ENCODE assay signal across 7 cellular contexts in genomic region chr19:2239771-2240770, GRCh38. TPM values are rescaled to one million over a fixed set of nuclear protein-coding genes. Genes with fewer than 3 reads are reported as not detected.
DNase-seq lines count a peak whose midpoint lies in the region; ATAC-seq, FAIRE-seq and TF ChIP-seq lines count a peak whose summit lies in the region.

No MANE protein-coding gene starts in this region.

- H2AFZ ChIP-seq in SK-N-SH (ENCODE audit: low read depth) (no peak overlapping the region), H1 (ENCODE audit: low read length) (no peak overlapping the region), neuron (ENCODE audit: low read depth, low read length) (no peak overlapping the region)

- H3K79me1 ChIP-seq in H1 (ENCODE audit: low read depth, low read length) = peaks cover 27% of the 10 kb centered on the region

- H3K27me3 ChIP-seq in SK-N-SH (ENCODE audit: insufficient read depth) (no peaks in the 10 kb centered on the region), H1 (replicated peaks in 1 of 4; ENCODE audit: control insufficient read depth in 3 of 4, extremely low read depth in 1 of 4, insufficient read depth in 3 of 4, low read length in 3 of 4) (no peaks in the 10 kb centered on the region), neuron (ENCODE audit: insufficient read depth, low read length) (no peaks in the 10 kb centered on the region)

- no peak overlapping the region for H4K5ac ChIP-seq in H1 (ENCODE audit: insufficient read length, low read depth, low read length)

- H3K23ac ChIP-seq in H1 (ENCODE audit: insufficient read length) = no peak overlapping the region

- H3K4me3 ChIP-seq in GM12875 (ENCODE audit: low read depth, low read length) (peak overlapping the region; percentile 50), SK-N-SH (ENCODE audit: low read depth in 2 of 2, low read length in 1 of 2) (peak overlapping the region; percentile 76 to 89), H1 (ENCODE audit: extremely low read depth in 1 of 4, insufficient read depth in 2 of 4, low read depth in 3 of 4, low read length in 4 of 4) (peak overlapping the region; percentile 14 to 81 (median 22); a peak in 5 of 8 replicates), neuron (ENCODE audit: low read length) (peak overlapping the region; percentile 50)

- no peak overlapping the region for H2AK5ac ChIP-seq in H1 (ENCODE audit: low read depth, low read length)

- peak; percentile 32 for FAIRE-seq in H1 (lab: Jason Lieb, UNC)

- peak overlapping the region; percentile 72; the same call in 1 of the 2 replicates for H2BK20ac ChIP-seq in H1 (ENCODE audit: low read length)

- 48% methylated on average over 30 of the region's 34 CpGs for WGBS in SK-N-SH (ENCODE audit: low lambda C conversion rate)
- 54% methylated on average over 33 of the region's 34 CpGs; no CpG with 5 or more reads in 1 of the 2 experiments for whole genome bisulfite sequencing in H1 (ENCODE audit: extremely low coverage in 1 of 2, insufficient coverage in 1 of 2, insufficient read length in 1 of 2, insufficient replicate concordance in 2 of 2, low coverage in 1 of 2, low lambda C conversion rate in 2 of 2, missing lambda C conversion rate in 1 of 2), 2 experiments

- no peak for DNase-seq in SK-N-SH
- no peak for DNase-seq in H1 (ENCODE audit: low read depth in 1 of 2, low spot score in 2 of 2)
- no peak for DNase-seq in GM19240 (ENCODE audit: insufficient read length, low spot score)
- no peak for DNase-seq in inferior parietal cortex (ENCODE audit: extremely low spot score)

- peaks cover 8% of the 10 kb centered on the region; the same call in 1 of the 2 replicates for H3K23me2 ChIP-seq in H1 (ENCODE audit: low read depth, low read length)

- H4K8ac ChIP-seq in H1 (ENCODE audit: extremely low read depth, insufficient read depth, low read length) = no peak overlapping the region; the same call in 1 of the 2 replicates

- no peak for TF ChIP-seq RAD21 in SK-N-SH (IDR thresholded peaks at IDR 0.05; ENCODE audit: low read length)
- TF ChIP-seq RAD21 in H1 (IDR thresholded peaks at IDR 0.05 in 1 of 2, conservative IDR thresholded peaks at IDR 0.05 in 1 of 2; ENCODE audit: low read depth in 2 of 2, low read length in 2 of 2) = no peak

- peaks cover 72% of the 10 kb centered on the region for H4K20me1 ChIP-seq in SK-N-SH (ENCODE audit: insufficient read depth)
- H4K20me1 ChIP-seq in H1 (replicated peaks in 1 of 2; ENCODE audit: control insufficient read depth in 1 of 2, insufficient read depth in 2 of 2, low read length in 2 of 2) = peaks cover 37 to 52% of the 10 kb centered on the region in 2 experiments

- H3K79me2 ChIP-seq in SK-N-SH (ENCODE audit: insufficient read depth) (peaks cover 95% of the 10 kb centered on the region), H1 (ENCODE audit: control insufficient read depth in 1 of 2, insufficient read depth in 2 of 2, low read length in 2 of 2) (peaks cover 44 to 78% of the 10 kb centered on the region in 2 experiments)

- H3F3A ChIP-seq in SK-N-SH (replicated peaks; ENCODE audit: insufficient read depth) = peaks cover 17% of the 10 kb centered on the region

- H3K9me2 ChIP-seq in SK-N-SH = no peaks in the 10 kb centered on the region

- H2BK5ac ChIP-seq in H1 (ENCODE audit: low read depth, low read length) = peak overlapping the region; percentile 60; the same call in 1 of the 2 replicates

- H3K4me1 ChIP-seq in SK-N-SH (ENCODE audit: control insufficient read depth in 1 of 2, insufficient read depth in 2 of 2, low read depth in 1 of 2, low read length in 1 of 2) (peaks cover 21 to 65% of the 10 kb centered on the region in 2 experiments; a peak in 3 of 4 replicates), H1 (replicated peaks in 1 of 4; ENCODE audit: control insufficient read depth in 3 of 4, insufficient read depth in 4 of 4, low read length in 3 of 4) (peaks cover 0 to 21% (median 14%) of the 10 kb centered on the region in 4 experiments; a peak in 6 of 7 replicates), neuron (ENCODE audit: insufficient read depth, low read length) (peaks cover 48% of the 10 kb centered on the region)

- no peak overlapping the region for H2BK120ac ChIP-seq in H1 (replicated peaks; ENCODE audit: low read depth, low read length)

- H3K9ac ChIP-seq in SK-N-SH (peak overlapping the region; percentile 95), H1 (replicated peaks in 1 of 4; ENCODE audit: extremely low read depth in 1 of 4, low read depth in 3 of 4, low read length in 3 of 4) (peak overlapping the region in 2 of 4 experiments; percentile 13 to 14; a peak in 4 of 7 replicates)

- POLR2A ChIA-PET in SK-N-SH (lab: Yijun Ruan, JAX) = interaction anchor here (0.8 to 1.4 kb wide), 3 partner anchors 16 to 33 kb away, joined by 4 to 7 read pairs (median 4); partner anchors contain the start of gene JSRP1
- POLR2A ChIA-PET in H1 (lab: Charles Lee; ENCODE audit: partially characterized antibody) = interaction anchor here (0.9 to 10.3 kb wide), 16 partner anchors 10 to 187 kb away, joined by 3 to 206 read pairs (median 5); partner anchors contain the start of genes AMH and JSRP1

- H3K4ac ChIP-seq in H1 (replicated peaks; ENCODE audit: insufficient read length, low read depth, low read length) = no peak overlapping the region

- TF ChIP-seq CTCF in GM12875 (IDR thresholded peaks at IDR 0.05; ENCODE audit: borderline replicate concordance, insufficient read depth, low read depth, low read length) (no peak), SK-N-SH (IDR thresholded peaks at IDR 0.05) (no peak), H1 (IDR thresholded peaks at IDR 0.05; ENCODE audit: control extremely low read depth in 1 of 3, insufficient read depth in 1 of 3, low read depth in 1 of 3, low read length in 3 of 3) (no peak)

- H3K27ac ChIP-seq in SK-N-SH (ENCODE audit: low read depth in 2 of 2, low read length in 1 of 2) (peak overlapping the region; percentile 71 to 81), H1 (ENCODE audit: low read depth, low read length) (no peak overlapping the region)

- H3K36me3 ChIP-seq in SK-N-SH (replicated peaks in 1 of 2; ENCODE audit: control insufficient read depth in 1 of 2, insufficient read depth in 2 of 2, low read length in 1 of 2) (peaks cover 18 to 31% of the 10 kb centered on the region in 2 experiments), H1 (ENCODE audit: control insufficient read depth in 2 of 4, insufficient read depth in 4 of 4, low read length in 3 of 4) (peaks cover 14 to 27% (median 21%) of the 10 kb centered on the region in 4 experiments; a peak in 7 of 8 replicates), neuron (ENCODE audit: insufficient read depth, low read length) (peaks cover 36% of the 10 kb centered on the region)

- H2BK12ac ChIP-seq in H1 (ENCODE audit: low read depth, low read length) = 0 out of 2 replicates have a peak overlapping the region, but pooled peaks have one; percentile 27

- H2BK15ac ChIP-seq in H1 (ENCODE audit: low read length) = no peak overlapping the region

- no peak for ATAC-seq in HG03571 (IDR thresholded peaks at IDR 0.05; ENCODE audit: unreplicated experiment)

- TF ChIP-seq POLR2A in H1 (IDR thresholded peaks at IDR 0.05; ENCODE audit: control extremely low read depth in 1 of 2, low read depth in 2 of 2, low read length in 2 of 2) = no peak

- TF ChIP-seq EP300 in SK-N-SH (IDR thresholded peaks at IDR 0.05; ENCODE audit: borderline replicate concordance in 1 of 2, low read depth in 1 of 2, low read length in 1 of 2) (no peak), H1 (IDR thresholded peaks at IDR 0.05; ENCODE audit: borderline replicate concordance in 1 of 2, low read depth in 2 of 2, low read length in 2 of 2) (no peak)

- no peak overlapping the region for H3K14ac ChIP-seq in H1 (ENCODE audit: insufficient read length)

- H4K91ac ChIP-seq in H1 (replicated peaks; ENCODE audit: insufficient read length, low read length) = peak overlapping the region; percentile 6

- no peak overlapping the region for H3K18ac ChIP-seq in H1 (ENCODE audit: extremely low read depth, low read length)

- H3K56ac ChIP-seq in H1 (replicated peaks; ENCODE audit: insufficient read length, low read depth, low read length) = no peak overlapping the region

- H3K4me2 ChIP-seq in SK-N-SH (peak overlapping the region; percentile 98), H1 (ENCODE audit: insufficient read depth in 1 of 2, low read depth in 2 of 2, low read length in 2 of 2) (peak overlapping the region; percentile 7 to 93)

- H3K9me3 ChIP-seq in SK-N-SH (no peaks in the 10 kb centered on the region), H1 (ENCODE audit: insufficient read depth in 2 of 2, low read depth in 1 of 2, low read length in 1 of 2) (no peaks in the 10 kb centered on the region), neuron (ENCODE audit: low read length) (no peaks in the 10 kb centered on the region)

- CTCF ChIA-PET in SK-N-SH (lab: Yijun Ruan, JAX) = interaction anchor here (0.7 to 10.4 kb wide), 16 partner anchors 10 to 310 kb away, joined by 3 to 121 read pairs (median 4); partner anchors contain the start of gene JSRP1
- CTCF ChIA-PET in H1 (lab: Charles Lee; ENCODE audit: partially characterized antibody) = interaction anchor here (0.5 to 4.1 kb wide), 11 partner anchors 9 to 1714 kb away, joined by 3 to 35 read pairs (median 5); partner anchors contain the start of gene AMH

RNA-seq across cellular contexts. Expression of gene SF3A2, which starts 3.4 kb away (rescaled TPM):
- polyA plus RNA-seq in SK-N-SH (2012; rRNA removed) (35.0 and 55.8 TPM in 2 replicates), H1 (2011; rRNA removed) (15.3 and 31.2 TPM in 2 replicates)
- polyA plus RNA-seq in SK-N-SH (2012; cell fraction: cytosol; rRNA removed) = 18.7 and 29.3 TPM in 2 replicates
- polyA plus RNA-seq in SK-N-SH (2012; cell fraction: nucleus; rRNA removed) = 271 and 351 TPM in 2 replicates
- total RNA-seq in H1 (2021; fragmentation: NEBNext Ultra II Directional; extraction: Animal tissue kit (Norgen Biotek cat#: 25700)) = 142 and 146 TPM in 2 replicates
- polyA plus RNA-seq in H1 (2011; cell fraction: cytosol; rRNA removed) = 22.1 TPM
- 171 TPM for polyA plus RNA-seq in H1 (2011; cell fraction: nucleus; rRNA removed)
- polyA plus RNA-seq in H1 (2012, experiment 1 of 2) = 97.0 to 157 TPM (median 147 TPM) in 4 replicates
- polyA plus RNA-seq in H1 (2012, experiment 2 of 2) = 117 TPM
- 109 TPM for polyA plus RNA-seq in H1 (2013, experiment 1 of 2)
- polyA plus RNA-seq in H1 (2013, experiment 2 of 2) = 101 TPM
- 18.4 and 22.8 TPM in 2 replicates for polyA minus RNA-seq in H1 (2011; rRNA and poly(A)+ RNA removed)
- 64.4 TPM for polyA minus RNA-seq in H1 (2011; cell fraction: cytosol; rRNA and poly(A)+ RNA removed)
- polyA minus RNA-seq in H1 (2011; cell fraction: nucleus; rRNA and poly(A)+ RNA removed) = 112 TPM

RNA-seq across cellular contexts. Expression of gene PLEKHJ1, which starts 3.9 kb away (rescaled TPM):
- polyA plus RNA-seq in SK-N-SH (2012; rRNA removed) (128 and 151 TPM in 2 replicates), H1 (2011; rRNA removed) (187 and 235 TPM in 2 replicates)
- polyA plus RNA-seq in SK-N-SH (2012; cell fraction: cytosol; rRNA removed) = 82.0 and 106 TPM in 2 replicates
- 251 and 261 TPM in 2 replicates for polyA plus RNA-seq in SK-N-SH (2012; cell fraction: nucleus; rRNA removed)
- total RNA-seq in H1 (2021; fragmentation: NEBNext Ultra II Directional; extraction: Animal tissue kit (Norgen Biotek cat#: 25700)) = 135 TPM in 2 replicates
- polyA plus RNA-seq in H1 (2011; cell fraction: cytosol; rRNA removed) = 217 TPM
- polyA plus RNA-seq in H1 (2011; cell fraction: nucleus; rRNA removed) = 175 TPM
- polyA plus RNA-seq in H1 (2012, experiment 1 of 2) = 118 to 165 TPM (median 146 TPM) in 4 replicates
- polyA plus RNA-seq in H1 (2012, experiment 2 of 2) = 185 TPM
- polyA plus RNA-seq in H1 (2013, experiment 1 of 2) = 108 TPM
- 117 TPM for polyA plus RNA-seq in H1 (2013, experiment 2 of 2)
- 29.0 and 35.2 TPM in 2 replicates for polyA minus RNA-seq in H1 (2011; rRNA and poly(A)+ RNA removed)
- 43.3 TPM for polyA minus RNA-seq in H1 (2011; cell fraction: cytosol; rRNA and poly(A)+ RNA removed)
- 40.6 TPM for polyA minus RNA-seq in H1 (2011; cell fraction: nucleus; rRNA and poly(A)+ RNA removed)

RNA-seq across cellular contexts. Expression of gene AMH, which starts 9.1 kb away (rescaled TPM):
- polyA plus RNA-seq in SK-N-SH (2012; rRNA removed) (16.0 and 18.1 TPM in 2 replicates), H1 (2011; rRNA removed) (10.5 and 19.3 TPM in 2 replicates)
- 1.4 and 2.7 TPM in 2 replicates for polyA plus RNA-seq in SK-N-SH (2012; cell fraction: cytosol; rRNA removed)
- 255 and 564 TPM in 2 replicates for polyA plus RNA-seq in SK-N-SH (2012; cell fraction: nucleus; rRNA removed)
- 13.0 and 15.4 TPM in 2 replicates for total RNA-seq in H1 (2021; fragmentation: NEBNext Ultra II Directional; extraction: Animal tissue kit (Norgen Biotek cat#: 25700))
- polyA plus RNA-seq in H1 (2011; cell fraction: cytosol; rRNA removed) = 10.1 TPM
- 104 TPM for polyA plus RNA-seq in H1 (2011; cell fraction: nucleus; rRNA removed)
- polyA plus RNA-seq in H1 (2012, experiment 1 of 2) = 12.7 to 23.7 TPM (median 18.4 TPM) in 4 replicates
- polyA plus RNA-seq in H1 (2012, experiment 2 of 2) = 9.0 TPM
- 6.7 TPM for polyA plus RNA-seq in H1 (2013, experiment 1 of 2)
- 5.6 TPM for polyA plus RNA-seq in H1 (2013, experiment 2 of 2)
- polyA minus RNA-seq in H1 (2011; rRNA and poly(A)+ RNA removed) = 0.46 and 0.63 TPM in 2 replicates
- 3.1 TPM for polyA minus RNA-seq in H1 (2011; cell fraction: cytosol; rRNA and poly(A)+ RNA removed)
- polyA minus RNA-seq in H1 (2011; cell fraction: nucleus; rRNA and poly(A)+ RNA removed) = 13.1 TPM

RNA-seq across cellular contexts. Expression of gene JSRP1, which starts 16.1 kb away (rescaled TPM):
- 0.76 and 0.88 TPM in 2 replicates for polyA plus RNA-seq in SK-N-SH (2012; rRNA removed)
- 0.58 and 0.66 TPM in 2 replicates for polyA plus RNA-seq in SK-N-SH (2012; cell fraction: cytosol; rRNA removed)
- polyA plus RNA-seq in SK-N-SH (2012; cell fraction: nucleus; rRNA removed) = 0.75 and 1.8 TPM in 2 replicates
- total RNA-seq in H1 (2021; fragmentation: NEBNext Ultra II Directional; extraction: Animal tissue kit (Norgen Biotek cat#: 25700)) = 0.56 and 1.7 TPM in 2 replicates
- polyA plus RNA-seq in H1 (2011; rRNA removed) = 0.24 and 0.53 TPM in 2 replicates
- polyA plus RNA-seq in H1 (2011; cell fraction: cytosol; rRNA removed) = 0.41 TPM
- polyA plus RNA-seq in H1 (2011; cell fraction: nucleus; rRNA removed) = 0.10 TPM
- 0.40 to 2.0 TPM (median 1.1 TPM) in 3 of 4 replicates, not detected in the other for polyA plus RNA-seq in H1 (2012, experiment 1 of 2)
- polyA plus RNA-seq in H1 (2012, experiment 2 of 2) = not detected
- 0.83 TPM for polyA plus RNA-seq in H1 (2013, experiment 1 of 2)
- polyA plus RNA-seq in H1 (2013, experiment 2 of 2) = 0.96 TPM
- not detected in 2 replicates for polyA minus RNA-seq in H1 (2011; rRNA and poly(A)+ RNA removed)
- polyA minus RNA-seq in H1 (2011; cell fraction: cytosol; rRNA and poly(A)+ RNA removed) = not detected
- polyA minus RNA-seq in H1 (2011; cell fraction: nucleus; rRNA and poly(A)+ RNA removed) = not detected

RNA-seq across cellular contexts. Expression of gene PEAK3, which starts 41.9 kb away (rescaled TPM):
- polyA plus RNA-seq in SK-N-SH (2012; rRNA removed) (not detected in 2 replicates), H1 (2011; rRNA removed) (not detected in 2 replicates)
- not detected in 2 replicates for polyA plus RNA-seq in SK-N-SH (2012; cell fraction: cytosol; rRNA removed)
- not detected in 2 replicates for polyA plus RNA-seq in SK-N-SH (2012; cell fraction: nucleus; rRNA removed)
- not detected in 2 replicates for total RNA-seq in H1 (2021; fragmentation: NEBNext Ultra II Directional; extraction: Animal tissue kit (Norgen Biotek cat#: 25700))
- not detected for polyA plus RNA-seq in H1 (2011; cell fraction: cytosol; rRNA removed)
- polyA plus RNA-seq in H1 (2011; cell fraction: nucleus; rRNA removed) = not detected
- 0.06 to 0.11 TPM in 2 of 4 replicates, not detected in the others for polyA plus RNA-seq in H1 (2012, experiment 1 of 2)
- polyA plus RNA-seq in H1 (2012, experiment 2 of 2) = not detected
- not detected for polyA plus RNA-seq in H1 (2013, experiment 1 of 2)
- polyA plus RNA-seq in H1 (2013, experiment 2 of 2) = not detected
- not detected in 2 replicates for polyA minus RNA-seq in H1 (2011; rRNA and poly(A)+ RNA removed)
- polyA minus RNA-seq in H1 (2011; cell fraction: cytosol; rRNA and poly(A)+ RNA removed) = not detected
- not detected for polyA minus RNA-seq in H1 (2011; cell fraction: nucleus; rRNA and poly(A)+ RNA removed)

Comparison
In these comparisons a context has a peak if more than half of its experiments do, and no peak if none do; other contexts are left out.
1. H3K4me3 ChIP-seq: peak in every context shown above with its lines; median percentile 82 in SK-N-SH; 50 in GM12875; 50 in neuron; 22 in H1.